Comparison of ENCODE assay signal across 8 cellular contexts in the genomic region with DNA sequence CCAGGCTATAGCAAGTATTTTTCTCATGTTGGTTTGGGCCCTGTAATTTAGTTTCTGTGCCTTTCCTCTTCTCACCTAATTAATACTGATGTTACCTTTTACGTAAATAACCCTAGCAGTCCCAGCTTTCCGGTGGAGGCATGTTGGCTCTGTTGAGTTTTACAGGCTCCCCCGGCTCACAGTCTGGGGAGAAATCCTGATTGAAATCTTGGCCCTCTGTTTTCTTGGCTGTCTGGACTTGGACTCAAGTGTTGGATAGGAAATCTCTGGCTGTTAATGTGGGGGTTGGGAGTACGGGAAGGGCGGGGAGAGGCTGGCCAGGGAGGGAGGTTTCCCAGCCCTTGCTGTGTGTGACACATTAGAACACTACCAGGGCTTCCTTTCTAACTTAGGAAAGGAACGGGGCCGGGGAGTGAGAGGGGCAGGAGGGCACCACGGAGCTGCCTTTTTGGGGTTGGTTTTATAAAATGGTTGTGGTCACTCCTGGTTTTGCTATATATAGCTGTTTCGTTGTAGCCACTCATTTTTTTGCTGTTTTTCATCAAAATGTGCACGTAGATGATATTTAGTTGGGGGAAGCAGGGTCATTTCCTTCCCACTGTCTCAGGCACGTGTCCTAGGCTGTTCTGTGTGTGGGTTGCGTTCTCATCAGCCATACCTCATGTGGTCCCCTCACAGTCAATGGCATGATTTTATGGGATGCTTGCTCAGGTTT. TPM values are rescaled to one million over a fixed set of nuclear protein-coding genes. Genes with fewer than 3 reads are reported as not detected.
DNase-seq lines count a peak whose midpoint lies in the region; ATAC-seq, FAIRE-seq and TF ChIP-seq lines count a peak whose summit lies in the region.

No MANE protein-coding gene starts in this region.

- H2BK15ac ChIP-seq in mesenchymal stem cell (ENCODE audit: low read depth, poor library complexity, severe bottlenecking), result no peak overlapping the region

- H3K4me3 ChIP-seq in choroid plexus epithelial cell (ENCODE audit: low read depth, low read length), result peak overlapping the region; percentile 14
- H3K4me3 ChIP-seq in mesenchymal stem cell (ENCODE audit: insufficient read depth in 1 of 2, low read depth in 1 of 2, low read length in 2 of 2), result peak overlapping the region in 1 of 2 experiments; percentile 74
- H3K4me3 ChIP-seq in aorta (ENCODE audit: low read length in 2 of 2), result no peak overlapping the region

- H3K18ac ChIP-seq in mesenchymal stem cell (ENCODE audit: low read depth in 1 of 2, low read length in 2 of 2), result peak overlapping the region; percentile 15 to 64

- H2AFZ ChIP-seq in mesenchymal stem cell (ENCODE audit: low read depth, low read length), result no peak overlapping the region

- H3K23ac ChIP-seq in mesenchymal stem cell (ENCODE audit: low read length in 2 of 2), result no peak overlapping the region

- WGBS in mesenchymal stem cell, result 6% methylated on average over 12 of the region's 12 CpGs
- 2 to 3% methylated on average over 12 of the region's 12 CpGs for WGBS in aorta, 2 donors

- peak overlapping the region; percentile 82 for H3K9ac ChIP-seq in mesenchymal stem cell (ENCODE audit: low read length)

- no peak for TF ChIP-seq CTCF in choroid plexus epithelial cell (conservative IDR thresholded peaks at IDR 0.05; ENCODE audit: low read depth, low read length)

- peak; percentile 75 for DNase-seq in HTR-8/SVneo (ENCODE audit: insufficient read length, low spot score)
- DNase-seq in choroid plexus epithelial cell (ENCODE audit: low read depth), result peak; percentile 76
- DNase-seq in mesenchymal stem cell, result peak; percentile 91
- DNase-seq in aorta, result peak; percentile 85 to 89
- no peak for DNase-seq in activated CD8-positive, alpha-beta memory T cell treated with anti-CD3 and anti-CD28 coated beads for 24 hours
- no peak for DNase-seq in NAMALWA (ENCODE audit: low spot score)
- DNase-seq in activated CD4-positive, CD25-positive, alpha-beta regulatory T cell (lab: John Stamatoyannopoulos, UW), result no peak

- peak; percentile 93 for ATAC-seq in aorta (ENCODE audit: low FRiP score)

- peak overlapping the region; percentile 52 for H4K91ac ChIP-seq in mesenchymal stem cell (ENCODE audit: low read length)

- no peaks in the 10 kb centered on the region for H3K27me3 ChIP-seq in mesenchymal stem cell (ENCODE audit: control insufficient read depth in 1 of 2, insufficient read depth in 1 of 2, low read length in 2 of 2)
- no peaks in the 10 kb centered on the region for H3K27me3 ChIP-seq in aorta (ENCODE audit: control insufficient read depth in 1 of 2, insufficient read depth in 2 of 2, low read length in 1 of 2)

- H2AK5ac ChIP-seq in mesenchymal stem cell (ENCODE audit: low read length, severe bottlenecking), result peak overlapping the region; percentile 90

- H3K4me1 ChIP-seq in mesenchymal stem cell (ENCODE audit: control insufficient read depth, insufficient read depth, low read depth, low read length) (peaks cover 36% of the 10 kb centered on the region), aorta (ENCODE audit: control insufficient read depth in 1 of 2, insufficient read depth in 2 of 2, low read length in 2 of 2) (peaks cover 3 to 7% of the 10 kb centered on the region in 2 donors)

- no peak overlapping the region for H3K4ac ChIP-seq in mesenchymal stem cell (ENCODE audit: low read depth in 1 of 2, low read length in 2 of 2)

- peak; percentile 83 for FAIRE-seq in HTR-8/SVneo (lab: Jason Lieb, UNC)

- intact Hi-C loops in aorta (cut with DNase I), result no loop called here

- peak overlapping the region in 1 of 2 experiments; percentile 6 for H3K14ac ChIP-seq in mesenchymal stem cell (ENCODE audit: low read length in 2 of 2)

- H2BK12ac ChIP-seq in mesenchymal stem cell (ENCODE audit: low read length in 2 of 2), result peak overlapping the region in 1 of 2 experiments; percentile 77

- H3K27ac ChIP-seq in mesenchymal stem cell (ENCODE audit: low read length, poor library complexity, severe bottlenecking) (peak overlapping the region; percentile 83), aorta (ENCODE audit: low read depth in 1 of 2, low read length in 2 of 2) (peak overlapping the region in 1 of 2 donors; percentile 52)

- peak; percentile 19 for TF ChIP-seq POLR2A in GM19099 (IDR thresholded peaks at IDR 0.05; ENCODE audit: extremely low read depth, insufficient read length, low read depth)

- H3K36me3 ChIP-seq in mesenchymal stem cell (ENCODE audit: control insufficient read depth in 1 of 2, insufficient read depth in 2 of 2, low read depth in 1 of 2, low read length in 2 of 2) (peaks cover 0 to 16% of the 10 kb centered on the region in 2 experiments), aorta (ENCODE audit: control insufficient read depth in 1 of 2, insufficient read depth in 2 of 2, low read length in 1 of 2) (no peaks in the 10 kb centered on the region)

- H3K79me1 ChIP-seq in mesenchymal stem cell (replicated peaks; ENCODE audit: low read length, poor library complexity, severe bottlenecking), result no peaks in the 10 kb centered on the region

- H4K8ac ChIP-seq in mesenchymal stem cell (ENCODE audit: low read length), result peak overlapping the region; percentile 66

- no peak overlapping the region for H2BK120ac ChIP-seq in mesenchymal stem cell (ENCODE audit: low read depth, low read length)

- peak overlapping the region; percentile 52 for H3K4me2 ChIP-seq in mesenchymal stem cell (ENCODE audit: low read length, poor library complexity, severe bottlenecking)

- H3K9me3 ChIP-seq in mesenchymal stem cell (ENCODE audit: control insufficient read depth, low read length) (no peaks in the 10 kb centered on the region), aorta (ENCODE audit: control insufficient read depth, low read length) (no peaks in the 10 kb centered on the region)

- no peak overlapping the region for H2BK5ac ChIP-seq in mesenchymal stem cell (ENCODE audit: low read depth, low read length, poor library complexity, severe bottlenecking)

RNA-seq across cellular contexts. Expression of gene TRIO, which starts 10.9 kb away (rescaled TPM):
- 39.8 TPM for polyA plus RNA-seq in mesenchymal stem cell (2013, experiment 1 of 2)
- 39.0 TPM for polyA plus RNA-seq in mesenchymal stem cell (2013, experiment 2 of 2)
- total RNA-seq in aorta, result 100 to 1,000 TPM; 346 to 374 TPM
- polyA plus RNA-seq in aorta, result 10 to 100 TPM; 22.0 to 36.7 TPM

Comparison
In these comparisons a context has a peak if more than half of its experiments do, and no peak if none do; other contexts are left out.
1. DNase-seq: peak in HTR-8/SVneo (single experiment), choroid plexus epithelial cell (single experiment), mesenchymal stem cell (single experiment) and aorta (2 of 2); none in activated CD8-positive, alpha-beta memory T cell treated with anti-CD3 and anti-CD28 coated beads for 24 hours (single experiment), NAMALWA (single experiment) and activated CD4-positive, CD25-positive, alpha-beta regulatory T cell (0 of 4).